Comparison of ENCODE assay signal across 8 cellular contexts in genomic region chr6:2245103-2245953, GRCh38. TPM values are rescaled to one million over a fixed set of nuclear protein-coding genes. Genes with fewer than 3 reads are reported as not detected.
DNase-seq lines count a peak whose midpoint lies in the region; ATAC-seq and TF ChIP-seq lines count a peak whose summit lies in the region.

TSS of gene GMDS (minus strand) at chr6:2245605.

- peak within 1 kb of the TSS; percentile 98 for H2AFZ ChIP-seq in trophoblast cell (ENCODE audit: insufficient read depth, low read length, poor library complexity)

- peak; percentile 97 for DNase-seq in GM10266 (ENCODE audit: extremely low spot score)
- DNase-seq in HFFc6 = peak; percentile 72
- peak; percentile 93 for DNase-seq in NB4 (ENCODE audit: low read depth)
- DNase-seq in SW480 (ENCODE audit: low spot score) = peak; percentile 80
- peak; percentile 47 for DNase-seq in activated naive CD8-positive, alpha-beta T cell treated with anti-CD3 and anti-CD28 coated beads, Interleukin-2, amount 50 U/mL, for 16 hours (ENCODE audit: low read depth, low spot score)
- peak; percentile 92 for DNase-seq in Right ventricle myocardium superior
- peak; percentile 91 to 94 for DNase-seq in trophoblast cell
- DNase-seq in tibial artery = peak; percentile 78 to 95

- peaks cover 17% of the 10 kb centered on the region for H3K4me1 Mint-ChIP-seq in HFFc6 (ENCODE audit: low read depth)

- peak within 1 kb of the TSS; percentile 94 for H3K27ac Mint-ChIP-seq in HFFc6

- peaks cover 6% of the 10 kb centered on the region for H3K79me1 ChIP-seq in trophoblast cell (ENCODE audit: low read length)

- H3K9me3 ChIP-seq in trophoblast cell (ENCODE audit: insufficient read depth, low read depth, low read length) (no peaks in the 10 kb centered on the region), tibial artery (no peaks in the 10 kb centered on the region)

- no peaks in the 10 kb centered on the region; the same call in 1 of the 2 replicates for H3K36me3 Mint-ChIP-seq in HFFc6 (ENCODE audit: low read depth)

- H3K4me1 ChIP-seq in trophoblast cell (ENCODE audit: control insufficient read depth in 1 of 2, insufficient read depth in 2 of 2, low read length in 2 of 2) = peaks cover 6 to 8% of the 10 kb centered on the region in 2 experiments
- H3K4me1 ChIP-seq in tibial artery = peaks cover 0 to 41% (median 17%) of the 10 kb centered on the region in 4 donors

- H3K4me3 ChIP-seq in NB4 (ENCODE audit: low read depth, low read length) (peak within 1 kb of the TSS; percentile 97), trophoblast cell (ENCODE audit: low read depth, low read length) (peak within 1 kb of the TSS; percentile 88), tibial artery (peak within 1 kb of the TSS; percentile 89 to 97)

- H3K36me3 ChIP-seq in trophoblast cell (ENCODE audit: control insufficient read depth in 1 of 2, insufficient read depth in 2 of 2, low read length in 2 of 2) (no peaks in the 10 kb centered on the region), tibial artery (peaks cover 0 to 5% (median 1%) of the 10 kb centered on the region in 3 donors)

- peak within 1 kb of the TSS; percentile 80 for H4K12ac ChIP-seq in trophoblast cell (ENCODE audit: low read depth, low read length)

- no peaks in the 10 kb centered on the region for H3K9me3 Mint-ChIP-seq in HFFc6

- ATAC-seq in Right ventricle myocardium superior (ENCODE audit: poor library complexity) = peak; percentile 100

- no peak within 1 kb of the TSS for H3K4ac ChIP-seq in trophoblast cell (ENCODE audit: low read depth, low read length)

- no peak within 1 kb of the TSS for H3K23ac ChIP-seq in trophoblast cell (ENCODE audit: low read length)

- TF ChIP-seq CTCF in GM10266 (IDR thresholded peaks at IDR 0.05; ENCODE audit: control insufficient read depth, insufficient read depth, low read depth, missing control alignments) (peak; percentile 1), HFFc6 (IDR thresholded peaks at IDR 0.05) (peak; percentile 20; the same call in 1 of the 2 replicates), NB4 (IDR thresholded peaks at IDR 0.05; ENCODE audit: low read depth, low read length) (no peak), tibial artery (IDR thresholded peaks at IDR 0.05) (peak in 1 of 2 experiments; percentile 5)

- H2BK5ac ChIP-seq in trophoblast cell (ENCODE audit: low read depth, low read length, poor library complexity) = peak within 1 kb of the TSS; percentile 38

- peak within 1 kb of the TSS; percentile 54 for H3K9ac ChIP-seq in trophoblast cell (ENCODE audit: low read length)

- TF ChIP-seq POLR2A in NB4 (IDR thresholded peaks at IDR 0.05; ENCODE audit: extremely low read depth, insufficient read length) = peak; percentile 78

- WGBS in trophoblast cell (ENCODE audit: extremely low coverage, insufficient coverage, insufficient read length) = no CpG with 5 or more reads among the region's 102 CpGs

- H3K4me2 ChIP-seq in trophoblast cell (ENCODE audit: low read length) = peak within 1 kb of the TSS; percentile 96

- no peak within 1 kb of the TSS for H2AK5ac ChIP-seq in trophoblast cell (ENCODE audit: low read length)

- H3K14ac ChIP-seq in trophoblast cell (ENCODE audit: low read length) = peak within 1 kb of the TSS; percentile 65

- H3K79me2 ChIP-seq in trophoblast cell (ENCODE audit: control insufficient read depth, insufficient read depth, low read length, poor library complexity) = peaks cover 6% of the 10 kb centered on the region

- peak within 1 kb of the TSS; percentile 92 for H3K4me3 Mint-ChIP-seq in HFFc6

- no peaks in the 10 kb centered on the region for H3K27me3 ChIP-seq in trophoblast cell (ENCODE audit: insufficient read depth, low read length)
- no peaks in the 10 kb centered on the region for H3K27me3 ChIP-seq in tibial artery

- H4K91ac ChIP-seq in trophoblast cell (ENCODE audit: low read depth, low read length) = peak within 1 kb of the TSS; percentile 70

- peak within 1 kb of the TSS; percentile 71 for H2BK120ac ChIP-seq in trophoblast cell (ENCODE audit: insufficient read depth, low read length, poor library complexity)

- H3K27ac ChIP-seq in trophoblast cell (ENCODE audit: low read depth, low read length) = no peak within 1 kb of the TSS
- H3K27ac ChIP-seq in tibial artery = peak within 1 kb of the TSS; percentile 93 to 94

- H3K18ac ChIP-seq in trophoblast cell (ENCODE audit: low read length) = peak within 1 kb of the TSS; percentile 81

- H4K8ac ChIP-seq in trophoblast cell (ENCODE audit: low read depth, low read length) = peak within 1 kb of the TSS; percentile 93

- H3K27me3 Mint-ChIP-seq in HFFc6 (ENCODE audit: insufficient read depth) = no peaks in the 10 kb centered on the region

- H2BK12ac ChIP-seq in trophoblast cell (ENCODE audit: low read length) = no peak within 1 kb of the TSS

- intact Hi-C loops in Right ventricle myocardium superior (cut with DNase I) (no loop called here), tibial artery (cut with DNase I; ENCODE audit: low total_unique reads) (no loop called here)

RNA-seq across cellular contexts. Expression of gene GMDS, which starts in this region (rescaled TPM):
- 10 to 100 TPM; 13.2 to 18.0 (median 14.7) TPM for total RNA-seq in HFFc6 (2021; fragmentation: NEBNext Ultra II Directional; extraction: Animal tissue kit (Norgen Biotek cat#: 25700))
- 4.9 TPM for total RNA-seq in Right ventricle myocardium superior
- polyA plus RNA-seq in trophoblast cell (2013) = 16.9 and 18.1 TPM in 2 replicates

Comparison
In these comparisons a context has a peak if more than half of its experiments do, and no peak if none do; other contexts are left out.
1. DNase-seq: peak in every context shown above with its lines; median percentile 97 in GM10266; 93 in NB4; 92 in trophoblast cell; 92 in Right ventricle myocardium superior; 86 in tibial artery; 80 in SW480; 72 in HFFc6; 47 in activated naive CD8-positive, alpha-beta T cell treated with anti-CD3 and anti-CD28 coated beads, Interleukin-2, amount 50 U/mL, for 16 hours.